In the genomic region with DNA sequence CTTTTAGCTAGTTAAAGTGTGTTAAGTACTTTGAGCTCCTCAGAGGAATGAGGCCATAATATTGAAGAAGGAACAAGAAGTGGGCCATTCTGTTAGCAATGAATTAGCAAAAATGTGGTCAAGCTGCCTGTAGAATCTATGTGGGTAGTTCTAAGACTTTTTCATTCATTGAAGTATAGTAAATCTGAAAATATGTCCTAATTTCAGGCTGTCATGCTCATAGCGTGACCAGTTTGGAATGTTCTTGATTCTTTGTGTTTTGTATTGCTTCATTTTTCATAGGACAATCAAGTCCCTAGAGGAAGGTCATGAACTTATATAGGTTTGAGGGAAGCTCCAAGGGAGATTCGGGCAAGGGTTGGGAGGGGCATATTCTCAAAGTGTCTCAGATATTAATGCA, we compare ENCODE assay signal across 26 cellular contexts. TPM values are rescaled to one million over a fixed set of nuclear protein-coding genes. Genes with fewer than 3 reads are reported as not detected.
A peak's percentile ranks its signal among the peaks of the same experiment; 100 is the strongest.
DNase-seq lines count a peak whose midpoint lies in the region; FAIRE-seq and TF ChIP-seq lines count a peak whose summit lies in the region.
"Had no signal": no experiment of that assay in that cellular context is flagged by ENCODE, and none has a peak within 500 bp of the region (broad histone marks: within the 10 kb centered on the region; RNA-seq: fewer than 3 reads in every experiment).

No MANE protein-coding gene starts in this region.

- intact Hi-C loops in vagina (cut with DNase I): no loop called here

- peak; percentile 79 for FAIRE-seq in GM12892 (lab: Jason Lieb, UNC)
- FAIRE-seq: GM12878, GM19239 had no signal

- H3K27me3 ChIP-seq in adipocyte (replicated peaks; ENCODE audit: control insufficient read depth, insufficient read depth, low read length) (no peaks in the 10 kb centered on the region), trophoblast cell (ENCODE audit: insufficient read depth, low read length) (no peaks in the 10 kb centered on the region), vagina (no peaks in the 10 kb centered on the region)
- H3K27me3 ChIP-seq: BE2C, BLaER1 had no signal

- H2AK5ac ChIP-seq in trophoblast cell (ENCODE audit: low read length): no peak overlapping the region

- H3K4me3 ChIP-seq in adipocyte (ENCODE audit: low read length): no peak overlapping the region
- no peak overlapping the region for H3K4me3 ChIP-seq in trophoblast cell (ENCODE audit: low read depth, low read length)
- no peak overlapping the region for H3K4me3 ChIP-seq in vagina
- H3K4me3 ChIP-seq: BLaER1, GM12878 had no signal

- no CpG with 5 or more reads among the region's 2 CpGs for WGBS in trophoblast cell (ENCODE audit: extremely low coverage, insufficient coverage, insufficient read length)

- H3K4me2 ChIP-seq in trophoblast cell (ENCODE audit: low read length): no peak overlapping the region
- H3K4me2 ChIP-seq: BLaER1 had no signal

- H3K9me3 ChIP-seq in adipocyte (ENCODE audit: control insufficient read depth, low read length) (no peaks in the 10 kb centered on the region), trophoblast cell (ENCODE audit: insufficient read depth, low read depth, low read length) (no peaks in the 10 kb centered on the region), vagina (no peaks in the 10 kb centered on the region)
- H3K9me3 ChIP-seq: BE2C had no signal

- no peak overlapping the region for H2AFZ ChIP-seq in trophoblast cell (ENCODE audit: insufficient read depth, low read length, poor library complexity)

- TF ChIP-seq CTCF in vagina (IDR thresholded peaks at IDR 0.05): no peak
- TF ChIP-seq CTCF in GM20000 (IDR thresholded peaks at IDR 0.05; ENCODE audit: extremely low read depth, missing control alignments): no peak

- no peak overlapping the region for H2BK5ac ChIP-seq in trophoblast cell (ENCODE audit: low read depth, low read length, poor library complexity)

- no peak overlapping the region for H2BK12ac ChIP-seq in trophoblast cell (ENCODE audit: low read length)

- no peak for DNase-seq in GM12892 (ENCODE audit: insufficient read length)
- DNase-seq in adipocyte (ENCODE audit: low read depth): peak; percentile 69
- DNase-seq in fibroblast of peridontal ligament (ENCODE audit: extremely low read depth): peak; percentile 25
- DNase-seq in trophoblast cell: peak; percentile 38 to 82
- no peak for DNase-seq in vagina (ENCODE audit: extremely low spot score in 2 of 2)
- no peak for DNase-seq in kidney tubule cell (ENCODE audit: low spot score)
- DNase-seq in GM20000 (ENCODE audit: low spot score): no peak
- DNase-seq in epidermal melanocyte (ENCODE audit: insufficient read length, low spot score): no peak
- DNase-seq: 8988T; ACHN; BE2C; C1 segment of cervical spinal cord; CD4-positive, alpha-beta memory T cell; CD4-positive, CD25-positive, alpha-beta regulatory T cell; CD8-positive, alpha-beta memory T cell; COR-L47; DMS 273 treated with DMSO at 0.1 percent for 48 hours; DMS153; DMS53; DMS79; DND-41; EL; GDM1 had no signal

- no peak for TF ChIP-seq POLR2A in GM12892 (IDR thresholded peaks at IDR 0.05; ENCODE audit: low read depth, low read length)
- no peak for TF ChIP-seq POLR2A in vagina (IDR thresholded peaks at IDR 0.05)

- no peak overlapping the region for H3K4ac ChIP-seq in trophoblast cell (ENCODE audit: low read depth, low read length)

- no peak overlapping the region for H4K12ac ChIP-seq in trophoblast cell (ENCODE audit: low read depth, low read length)

- no peaks in the 10 kb centered on the region for H3K79me1 ChIP-seq in trophoblast cell (ENCODE audit: low read length)

- H3K4me1 ChIP-seq in adipocyte (ENCODE audit: control insufficient read depth, insufficient read depth, low read length): peaks cover 4% of the 10 kb centered on the region
- no peaks in the 10 kb centered on the region for H3K4me1 ChIP-seq in trophoblast cell (ENCODE audit: control insufficient read depth in 1 of 2, insufficient read depth in 2 of 2, low read length in 2 of 2)
- no peaks in the 10 kb centered on the region for H3K4me1 ChIP-seq in vagina
- H3K4me1 ChIP-seq: BE2C, BLaER1 had no signal

- H3K36me3 ChIP-seq in adipocyte (ENCODE audit: control insufficient read depth, insufficient read depth, low read length, severe bottlenecking): peaks cover 19% of the 10 kb centered on the region
- peaks cover 2 to 4% of the 10 kb centered on the region in 2 experiments for H3K36me3 ChIP-seq in trophoblast cell (ENCODE audit: control insufficient read depth in 1 of 2, insufficient read depth in 2 of 2, low read length in 2 of 2)
- H3K36me3 ChIP-seq in vagina: peaks cover 0 to 22% of the 10 kb centered on the region in 2 donors
- H3K36me3 ChIP-seq: BE2C had no signal

- H3K27ac ChIP-seq in trophoblast cell (ENCODE audit: low read depth, low read length) (no peak overlapping the region), vagina (no peak overlapping the region)
- H3K27ac ChIP-seq: BLaER1 had no signal

- H4K8ac ChIP-seq in trophoblast cell (ENCODE audit: low read depth, low read length): no peak overlapping the region

- no peak overlapping the region for H4K91ac ChIP-seq in trophoblast cell (ENCODE audit: low read depth, low read length)

- H3K79me2 ChIP-seq in trophoblast cell (ENCODE audit: control insufficient read depth, insufficient read depth, low read length, poor library complexity): no peaks in the 10 kb centered on the region

- no peak overlapping the region for H3K14ac ChIP-seq in trophoblast cell (ENCODE audit: low read length)

- no peak overlapping the region for H3K23ac ChIP-seq in trophoblast cell (ENCODE audit: low read length)

- H3K9ac ChIP-seq in adipocyte (ENCODE audit: low read length) (no peak overlapping the region), trophoblast cell (ENCODE audit: low read length) (no peak overlapping the region)
- H3K9ac ChIP-seq: BLaER1 had no signal

- no peak overlapping the region for H3K18ac ChIP-seq in trophoblast cell (ENCODE audit: low read length)

- no peak overlapping the region for H2BK120ac ChIP-seq in trophoblast cell (ENCODE audit: insufficient read depth, low read length, poor library complexity)

RNA-seq across cellular contexts. Expression of gene ATP23, which starts 11.4 kb away (rescaled TPM):
- 9.5 TPM for polyA plus RNA-seq in GM12892 (2012; ENCODE audit: missing spikeins)
- 2.7 and 3.4 TPM in 2 replicates for polyA plus RNA-seq in trophoblast cell (2013)
- total RNA-seq in vagina: 31.9 TPM

Comparison
In these comparisons a context has a peak if more than half of its experiments do, and no peak if none do; other contexts are left out.
1. DNase-seq: peak in adipocyte (single experiment), fibroblast of peridontal ligament (single experiment) and trophoblast cell (2 of 2); none in GM12892 (single experiment), vagina (0 of 2), kidney tubule cell (single experiment), GM20000 (single experiment) and epidermal melanocyte (single experiment).